In the genomic region with DNA sequence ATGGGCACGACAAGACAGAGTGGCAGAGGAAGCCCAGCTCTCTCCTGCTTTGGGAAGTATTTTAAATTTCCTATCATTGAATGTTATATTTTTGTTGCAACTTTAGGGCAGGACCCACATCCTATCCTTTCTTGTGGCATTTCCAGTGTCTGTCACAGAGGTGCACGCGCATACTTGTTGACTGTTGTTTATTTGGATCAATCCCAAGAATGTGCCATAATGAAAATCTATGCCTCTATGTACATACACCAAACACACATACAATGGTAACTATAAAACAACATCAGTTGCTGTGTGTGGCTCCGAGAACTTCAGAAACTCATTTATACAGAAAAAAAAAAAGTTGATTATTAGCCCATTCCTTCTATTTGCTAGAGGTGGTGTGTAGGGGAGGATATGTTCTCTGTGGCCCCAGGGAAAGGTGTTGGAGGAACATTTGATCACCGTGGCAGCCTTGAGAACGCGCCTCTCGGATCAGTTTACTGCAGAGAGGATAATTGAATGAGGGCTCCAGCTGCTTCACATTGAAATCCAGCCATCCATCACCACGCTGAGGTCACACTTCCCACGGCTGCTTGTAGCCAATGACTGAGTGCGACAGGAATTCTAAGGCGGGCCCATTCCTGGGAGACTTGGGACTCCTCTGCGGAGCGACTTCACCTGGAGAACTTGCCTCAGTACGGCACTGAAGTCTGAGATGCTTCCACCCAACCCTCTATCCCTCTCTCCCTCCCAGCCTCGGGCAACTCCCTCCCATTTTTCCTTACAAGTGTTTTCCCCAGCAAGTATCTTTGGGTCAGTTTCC, we compare ENCODE assay signal across 15 cellular contexts. TPM values are rescaled to one million over a fixed set of nuclear protein-coding genes. Genes with fewer than 3 reads are reported as not detected.
DNase-seq lines count a peak whose midpoint lies in the region; ATAC-seq, FAIRE-seq and TF ChIP-seq lines count a peak whose summit lies in the region.
"Had no signal": no experiment of that assay in that cellular context is flagged by ENCODE, and none has a peak within 500 bp of the region (broad histone marks: within the 10 kb centered on the region; RNA-seq: fewer than 3 reads in every experiment).

No MANE protein-coding gene starts in this region.

- TF ChIP-seq CTCF in gastrocnemius medialis (IDR thresholded peaks at IDR 0.05 in 4 of 5, conservative IDR thresholded peaks at IDR 0.05 in 1 of 5) = no peak

- ATAC-seq in gastrocnemius medialis (peak; percentile 77 to 81), GM18858 (IDR thresholded peaks at IDR 0.05; ENCODE audit: unreplicated experiment) (no peak)
- ATAC-seq: activated T-cell treated with anti-CD3 and anti-CD28 coated beads, Interleukin-2, amount 50 U/mL, for 4 hours; stimulated activated effector memory CD8-positive, alpha-beta T cell treated with anti-CD3 and anti-CD28 coated beads, Interleukin-12 subunit alpha, Interleukin-12 subunit beta, amount 100 ng/mL, for 72 hours had no signal

- intact Hi-C loops in gastrocnemius medialis (cut with DNase I; ENCODE audit: low total_unique reads) = loop anchor here (5.0 kb wide), 1 partner anchor 81 kb away; a partner anchor contains a TSS

- TF ChIP-seq POLR2A in gastrocnemius medialis (IDR thresholded peaks at IDR 0.05) = no peak

- no peaks in the 10 kb centered on the region for H3K36me3 ChIP-seq in gastrocnemius medialis
- H3K36me3 ChIP-seq: brain microvascular endothelial cell had no signal

- H3K27ac ChIP-seq in gastrocnemius medialis = peak overlapping the region; percentile 65 to 92 (median 80)
- H3K27ac ChIP-seq: brain microvascular endothelial cell, HL-60 had no signal

- no peak for FAIRE-seq in GM19239 (lab: Jason Lieb, UNC)
- FAIRE-seq: D721Med, TTC549 had no signal

- peaks cover 26 to 30% of the 10 kb centered on the region in 2 donors for H3K4me1 ChIP-seq in gastrocnemius medialis

- no peak overlapping the region for H3K4me3 ChIP-seq in gastrocnemius medialis

- H3K27me3 ChIP-seq in gastrocnemius medialis = no peaks in the 10 kb centered on the region
- H3K27me3 ChIP-seq: brain microvascular endothelial cell had no signal

- in situ Hi-C loops in gastrocnemius medialis (cut with MboI; ENCODE audit: low sequenced_read_pairs in 4 of 4) = loop anchor here in 1 of 4 donors (25.0 kb wide), 1 partner anchor 1226 kb away; no protein-coding TSS in a partner anchor

- peak; percentile 79 to 93 (median 82) for DNase-seq in NCI-H1417 (lab: John Stamatoyannopoulos, UW)
- DNase-seq in NCI-H510A (lab: John Stamatoyannopoulos, UW) = peak; percentile 59
- peak; percentile 5 for DNase-seq in hepatic stellate cell (ENCODE audit: low spot score)
- peak; percentile 62 to 75 for DNase-seq in gastrocnemius medialis
- DNase-seq in activated CD4-positive, alpha-beta T cell treated with anti-CD3 and anti-CD28 coated beads, Interleukin-2, amount 50 U/mL, for 4 hours = no peak
- DNase-seq in GM19239 (ENCODE audit: insufficient read length, low spot score) = no peak
- DNase-seq: activated T-cell treated with anti-CD3 and anti-CD28 coated beads, Interleukin-2, amount 50 U/mL, for 4 hours; brain microvascular endothelial cell; RPMI8226 had no signal

- H3K9me3 ChIP-seq in gastrocnemius medialis = no peaks in the 10 kb centered on the region

RNA-seq across cellular contexts. Expression of a gene that starts 19.6 kb away (rescaled TPM):
- 100 to 1,000 TPM in 3 of 4 donors, 10 to 100 TPM in 1; 79.1 to 797 (median 200) TPM for total RNA-seq in gastrocnemius medialis
- total RNA-seq: activated T-cell treated with anti-CD3 and anti-CD28 coated beads, Interleukin-2, amount 50 U/mL, for 4 hours; epithelial cell of proximal tubule had no signal

Comparison
In these comparisons a context has a peak if more than half of its experiments do, and no peak if none do; other contexts are left out.
1. DNase-seq: peak in NCI-H1417 (3 of 3), NCI-H510A (single experiment), hepatic stellate cell (single experiment) and gastrocnemius medialis (2 of 2); none in activated CD4-positive, alpha-beta T cell treated with anti-CD3 and anti-CD28 coated beads, Interleukin-2, amount 50 U/mL, for 4 hours (0 of 2) and GM19239 (single experiment).